ENCODE assay signal across 19 cellular contexts in genomic region chr4:121190389-121190788, GRCh38. TPM values are rescaled to one million over a fixed set of nuclear protein-coding genes. Genes with fewer than 3 reads are reported as not detected.
DNase-seq lines count a peak whose midpoint lies in the region; ATAC-seq lines count a peak whose summit lies in the region.
"Had no signal": no experiment of that assay in that cellular context is flagged by ENCODE, and none has a peak within 500 bp of the region (broad histone marks: within the 10 kb centered on the region; RNA-seq: fewer than 3 reads in every experiment).

No MANE protein-coding gene starts in this region.

- H3K27me3 ChIP-seq in CD8-positive, alpha-beta memory T cell (ENCODE audit: insufficient read depth, low read length, poor library complexity, severe bottlenecking) = no peaks in the 10 kb centered on the region
- H3K27me3 ChIP-seq: ascending aorta had no signal

- peak overlapping the region; percentile 77 for H3K4me3 Mint-ChIP-seq in activated CD8-positive, alpha-beta memory T cell treated with anti-CD3 and anti-CD28 coated beads, Interleukin-2, amount 10 ng/mL, durations not matched to agents 7 days and 5 days
- H3K4me3 Mint-ChIP-seq in CD8-positive, alpha-beta memory T cell = peak overlapping the region in 6 of 7 donors; percentile 72 to 85 (median 82)
- peak overlapping the region; percentile 63 for H3K4me3 Mint-ChIP-seq in activated CD4-positive, alpha-beta memory T cell treated with anti-CD3 and anti-CD28 coated beads, Interleukin-2, amount 10 ng/mL, durations not matched to agents 7 days and 5 days
- peak overlapping the region; percentile 66 to 84 (median 77) for H3K4me3 Mint-ChIP-seq in immature natural killer cell
- H3K4me3 Mint-ChIP-seq: CD14-positive monocyte had no signal

- CTCF ChIA-PET in activated CD8-positive, alpha-beta memory T cell treated with anti-CD3 and anti-CD28 coated beads, Interleukin-2, amount 10 ng/mL, durations not matched to agents 7 days and 5 days (lab: Charles Lee) = interaction anchor here (0.8 to 6.1 kb wide), 10 partner anchors 8 to 267 kb away, joined by 3 to 142 read pairs (median 10); no protein-coding TSS in a partner anchor
- CTCF ChIA-PET in CD8-positive, alpha-beta memory T cell (lab: Charles Lee) = interaction anchor here (0.9 to 5.1 kb wide), 9 partner anchors 10 to 118 kb away, joined by 3 to 78 read pairs (median 17); no protein-coding TSS in a partner anchor
- CTCF ChIA-PET in activated CD4-positive, alpha-beta memory T cell treated with anti-CD3 and anti-CD28 coated beads, Interleukin-2, amount 10 ng/mL, durations not matched to agents 7 days and 5 days (lab: Charles Lee) = interaction anchor here (0.9 to 4.7 kb wide), 15 partner anchors 7 to 180 kb away, joined by 3 to 72 read pairs (median 9); no protein-coding TSS in a partner anchor

- DNase-seq in activated CD8-positive, alpha-beta memory T cell treated with anti-CD3 and anti-CD28 coated beads, Interleukin-2, amount 10 ng/mL, durations not matched to agents 7 days and 5 days = no peak
- DNase-seq in activated CD8-positive, alpha-beta memory T cell treated with anti-CD3 and anti-CD28 coated beads, Interleukin-2, amount 50 U/mL, for 48 hours = no peak
- DNase-seq in CD8-positive, alpha-beta memory T cell = no peak
- DNase-seq in activated CD4-positive, alpha-beta memory T cell treated with anti-CD3 and anti-CD28 coated beads, Interleukin-2, amount 10 ng/mL, durations not matched to agents 7 days and 5 days = no peak
- DNase-seq in immature natural killer cell = no peak
- no peak for DNase-seq in KG1 (lab: John Stamatoyannopoulos, UW)
- DNase-seq in NCI-H526 (lab: John Stamatoyannopoulos, UW) = no peak
- DNase-seq: ACHN; DMS53; effector CD8-positive, alpha-beta T cell; NCI-H2029 treated with DMSO at 0.1 percent for 48 hours; nucleus accumbens; retina had no signal

- H3K36me3 Mint-ChIP-seq in activated CD8-positive, alpha-beta memory T cell treated with anti-CD3 and anti-CD28 coated beads, Interleukin-2, amount 10 ng/mL, durations not matched to agents 7 days and 5 days = peaks cover 5% of the 10 kb centered on the region
- H3K36me3 Mint-ChIP-seq in CD8-positive, alpha-beta memory T cell = no peaks in the 10 kb centered on the region
- H3K36me3 Mint-ChIP-seq in activated CD4-positive, alpha-beta memory T cell treated with anti-CD3 and anti-CD28 coated beads, Interleukin-2, amount 10 ng/mL, durations not matched to agents 7 days and 5 days (ENCODE audit: low read depth) = peaks cover 3% of the 10 kb centered on the region
- H3K36me3 Mint-ChIP-seq in immature natural killer cell = no peaks in the 10 kb centered on the region
- H3K36me3 Mint-ChIP-seq: CD14-positive monocyte had no signal

- POLR2A ChIA-PET in CD8-positive, alpha-beta memory T cell (lab: Charles Lee) = interaction anchor here (1.1 to 1.6 kb wide), 2 partner anchors 52 to 64 kb away, joined by 3 to 5 read pairs; no protein-coding TSS in a partner anchor
- POLR2A ChIA-PET in activated CD4-positive, alpha-beta memory T cell treated with anti-CD3 and anti-CD28 coated beads, Interleukin-2, amount 10 ng/mL, durations not matched to agents 7 days and 5 days (lab: Charles Lee) = interaction anchor here (0.7 to 3.7 kb wide), 11 partner anchors 9 to 1890 kb away, joined by 3 to 22 read pairs (median 4); partner anchors contain the start of gene MAD2L1

- no peaks in the 10 kb centered on the region for H3K36me3 ChIP-seq in CD8-positive, alpha-beta memory T cell (ENCODE audit: insufficient read depth, low read length)
- H3K36me3 ChIP-seq: ascending aorta, HAP-1, heart left ventricle had no signal

- ATAC-seq in activated CD8-positive, alpha-beta memory T cell treated with anti-CD3 and anti-CD28 coated beads, Interleukin-2, amount 10 ng/mL, durations not matched to agents 7 days and 5 days = no peak
- ATAC-seq in GM21528 (IDR thresholded peaks at IDR 0.05; ENCODE audit: low FRiP score, unreplicated experiment) = no peak
- ATAC-seq: heart left ventricle had no signal

- H3K4me1 ChIP-seq in CD8-positive, alpha-beta memory T cell (ENCODE audit: insufficient read depth, low read length) = peaks cover 61% of the 10 kb centered on the region
- H3K4me1 ChIP-seq: ascending aorta, HAP-1 had no signal

- no peaks in the 10 kb centered on the region for H3K27me3 Mint-ChIP-seq in activated CD8-positive, alpha-beta memory T cell treated with anti-CD3 and anti-CD28 coated beads, Interleukin-2, amount 10 ng/mL, durations not matched to agents 7 days and 5 days
- H3K27me3 Mint-ChIP-seq in CD8-positive, alpha-beta memory T cell = no peaks in the 10 kb centered on the region
- no peaks in the 10 kb centered on the region for H3K27me3 Mint-ChIP-seq in activated CD4-positive, alpha-beta memory T cell treated with anti-CD3 and anti-CD28 coated beads, Interleukin-2, amount 10 ng/mL, durations not matched to agents 7 days and 5 days
- H3K27me3 Mint-ChIP-seq in immature natural killer cell (ENCODE audit: low read depth in 3 of 3) = no peaks in the 10 kb centered on the region

- H3K4me1 Mint-ChIP-seq in activated CD8-positive, alpha-beta memory T cell treated with anti-CD3 and anti-CD28 coated beads, Interleukin-2, amount 10 ng/mL, durations not matched to agents 7 days and 5 days = peaks cover 79% of the 10 kb centered on the region
- peaks cover 68 to 91% (median 85%) of the 10 kb centered on the region in 3 donors for H3K4me1 Mint-ChIP-seq in CD8-positive, alpha-beta memory T cell
- H3K4me1 Mint-ChIP-seq in activated CD4-positive, alpha-beta memory T cell treated with anti-CD3 and anti-CD28 coated beads, Interleukin-2, amount 10 ng/mL, durations not matched to agents 7 days and 5 days = peaks cover 61% of the 10 kb centered on the region
- peaks cover 61 to 66% of the 10 kb centered on the region in 2 donors for H3K4me1 Mint-ChIP-seq in immature natural killer cell

- no peaks in the 10 kb centered on the region for H3K9me3 ChIP-seq in CD8-positive, alpha-beta memory T cell (ENCODE audit: low read length)
- H3K9me3 ChIP-seq: ascending aorta, HAP-1, heart left ventricle had no signal

- H3K27ac ChIP-seq in CD8-positive, alpha-beta memory T cell (ENCODE audit: low read depth, low read length) = no peak overlapping the region
- H3K27ac ChIP-seq: ascending aorta had no signal

- peak overlapping the region; percentile 97 for H3K27ac Mint-ChIP-seq in activated CD8-positive, alpha-beta memory T cell treated with anti-CD3 and anti-CD28 coated beads, Interleukin-2, amount 10 ng/mL, durations not matched to agents 7 days and 5 days
- peak overlapping the region; percentile 80 to 95 (median 84) for H3K27ac Mint-ChIP-seq in CD8-positive, alpha-beta memory T cell
- H3K27ac Mint-ChIP-seq in activated CD4-positive, alpha-beta memory T cell treated with anti-CD3 and anti-CD28 coated beads, Interleukin-2, amount 10 ng/mL, durations not matched to agents 7 days and 5 days = peak overlapping the region; percentile 84
- peak overlapping the region; percentile 52 to 92 (median 85) for H3K27ac Mint-ChIP-seq in immature natural killer cell

- H3K4me3 ChIP-seq in CD8-positive, alpha-beta memory T cell (ENCODE audit: low read length) = peak overlapping the region; percentile 32
- H3K4me3 ChIP-seq: ascending aorta, HAP-1, heart left ventricle had no signal

- no peaks in the 10 kb centered on the region for H3K9me3 Mint-ChIP-seq in activated CD8-positive, alpha-beta memory T cell treated with anti-CD3 and anti-CD28 coated beads, Interleukin-2, amount 10 ng/mL, durations not matched to agents 7 days and 5 days (ENCODE audit: low read depth)
- no peaks in the 10 kb centered on the region for H3K9me3 Mint-ChIP-seq in CD8-positive, alpha-beta memory T cell
- H3K9me3 Mint-ChIP-seq in activated CD4-positive, alpha-beta memory T cell treated with anti-CD3 and anti-CD28 coated beads, Interleukin-2, amount 10 ng/mL, durations not matched to agents 7 days and 5 days = no peaks in the 10 kb centered on the region
- H3K9me3 Mint-ChIP-seq in immature natural killer cell = no peaks in the 10 kb centered on the region
- H3K9me3 Mint-ChIP-seq: CD14-positive monocyte had no signal

RNA-seq across cellular contexts. Expression of gene TNIP3, which starts 26.3 kb away (rescaled TPM):
- total RNA-seq in activated CD8-positive, alpha-beta memory T cell treated with anti-CD3 and anti-CD28 coated beads, Interleukin-2, amount 10 ng/mL, durations not matched to agents 7 days and 5 days = 1 to 10 TPM; 9.1 to 9.3 TPM
- total RNA-seq in CD8-positive, alpha-beta memory T cell = 10 to 100 TPM; 13.7 to 15.7 TPM
- 7.0 TPM for polyA plus RNA-seq in CD8-positive, alpha-beta memory T cell
- total RNA-seq in activated CD4-positive, alpha-beta memory T cell treated with anti-CD3 and anti-CD28 coated beads, Interleukin-2, amount 10 ng/mL, durations not matched to agents 7 days and 5 days = 1 to 10 TPM; 1.2 to 1.6 TPM
- polyA plus RNA-seq in immature natural killer cell = 1 to 10 TPM in 1 of 3 donors, under 1 TPM in 1, not detected in 1; 1.00 to 1.3 TPM
- total RNA-seq: ascending aorta, lower leg skin had no signal
